In genomic region chr14:76151398-76152332, GRCh38 we compare ENCODE assay signal across 8 cellular contexts. TPM values are rescaled to one million over a fixed set of nuclear protein-coding genes. Genes with fewer than 3 reads are reported as not detected.
A peak's percentile ranks its signal among the peaks of the same experiment; 100 is the strongest.
DNase-seq lines count a peak whose midpoint lies in the region; ATAC-seq, FAIRE-seq and TF ChIP-seq lines count a peak whose summit lies in the region.

GPATCH2L (plus strand) TSS chr14:76151922; CDS start chr14:76154364, 2,442 bp downstream.

- H2AFZ ChIP-seq in OCI-LY1 (ENCODE audit: low read length): peak within 1 kb of the TSS; percentile 89

- H3K9ac ChIP-seq in HUES6 (ENCODE audit: low read length) (peak within 1 kb of the TSS; percentile 86), OCI-LY1 (ENCODE audit: low read length) (peak within 1 kb of the TSS; percentile 85)

- H4K20me1 ChIP-seq in OCI-LY1 (ENCODE audit: insufficient read depth, low read length): no peaks in the 10 kb centered on the region

- peak within 1 kb of the TSS; percentile 97 for H3K4me3 ChIP-seq in HUES6 (ENCODE audit: low read depth, low read length)
- H3K4me3 ChIP-seq in OCI-LY1 (ENCODE audit: low read depth, low read length, poor library complexity, severe bottlenecking): peak within 1 kb of the TSS; percentile 90
- peak within 1 kb of the TSS; percentile 89 for H3K4me3 ChIP-seq in mononuclear cell (ENCODE audit: low read length)

- no peak for FAIRE-seq in D721Med (lab: Jason Lieb, UNC)

- H3K9me2 ChIP-seq in OCI-LY1 (ENCODE audit: low read depth, low read length): no peaks in the 10 kb centered on the region

- H3K27ac ChIP-seq in HUES6 (ENCODE audit: low read depth, low read length): peak within 1 kb of the TSS; percentile 81
- H3K27ac ChIP-seq in OCI-LY1 (ENCODE audit: low read depth, low read length, poor library complexity, severe bottlenecking): peak within 1 kb of the TSS; percentile 58

- peak; percentile 85 for ATAC-seq in GM21423 (IDR thresholded peaks at IDR 0.05; ENCODE audit: unreplicated experiment)

- H3K36me3 ChIP-seq in HUES6 (ENCODE audit: control insufficient read depth, insufficient read depth, low read length) (peaks cover 25% of the 10 kb centered on the region), OCI-LY1 (ENCODE audit: insufficient read depth, low read length) (peaks cover 22% of the 10 kb centered on the region)

- peaks cover 31% of the 10 kb centered on the region for H3K79me2 ChIP-seq in OCI-LY1 (ENCODE audit: insufficient read depth, low read length)

- no peaks in the 10 kb centered on the region for H3K9me3 ChIP-seq in HUES6 (ENCODE audit: control insufficient read depth, insufficient read depth, low read depth, low read length)
- H3K9me3 ChIP-seq in OCI-LY1 (ENCODE audit: low read length): no peaks in the 10 kb centered on the region
- H3K9me3 ChIP-seq in mononuclear cell (ENCODE audit: low read depth, low read length): no peaks in the 10 kb centered on the region

- H3K27me3 ChIP-seq in HUES6 (ENCODE audit: control insufficient read depth, insufficient read depth, low read length) (peaks cover 15% of the 10 kb centered on the region), OCI-LY1 (ENCODE audit: insufficient read depth, low read length) (no peaks in the 10 kb centered on the region), mononuclear cell (ENCODE audit: insufficient read depth, low read length) (no peaks in the 10 kb centered on the region)

- H3K4me1 ChIP-seq in HUES6 (ENCODE audit: control insufficient read depth, insufficient read depth, low read length) (peaks cover 18% of the 10 kb centered on the region), OCI-LY1 (ENCODE audit: insufficient read depth, low read length, severe bottlenecking) (peaks cover 39% of the 10 kb centered on the region), mononuclear cell (ENCODE audit: insufficient read depth, low read length) (peaks cover 44% of the 10 kb centered on the region)

- TF ChIP-seq CTCF in D721Med (IDR thresholded peaks at IDR 0.05; ENCODE audit: insufficient read depth, missing control alignments): no peak
- TF ChIP-seq CTCF in OCI-LY1 (IDR thresholded peaks at IDR 0.05; ENCODE audit: low read length): no peak

- peak; percentile 84 for DNase-seq in D721Med (ENCODE audit: insufficient read length, low spot score)
- DNase-seq in activated CD8-positive, alpha-beta memory T cell treated with anti-CD3 and anti-CD28 coated beads, Interleukin-2, amount 50 U/mL, for 48 hours: peak; percentile 98
- DNase-seq in epidermal melanocyte (ENCODE audit: insufficient read length, low spot score): peak; percentile 89
- DNase-seq in stimulated activated CD8-positive, alpha-beta memory T cell treated with anti-CD3 and anti-CD28 coated beads, Interleukin-2, amount 100 ng/mL, for 48 hours (ENCODE audit: low read depth in 2 of 2): peak; percentile 97 to 98

- no peaks in the 10 kb centered on the region for H3F3A ChIP-seq in OCI-LY1 (ENCODE audit: insufficient read depth, low read length)

- H3K4me2 ChIP-seq in OCI-LY1 (ENCODE audit: low read length): peak within 1 kb of the TSS; percentile 89

RNA-seq across cellular contexts. Expression of gene GPATCH2L, which starts in this region (rescaled TPM):
- total RNA-seq in mononuclear cell: 128 TPM

Comparison
In these comparisons a context has a peak if more than half of its experiments do, and no peak if none do; other contexts are left out.
1. Peak in every context shown above with its lines: DNase-seq, ATAC-seq, H3K4me3 ChIP-seq and H3K27ac ChIP-seq.